11 cellular contexts compared by ENCODE assay signal in the genomic region with DNA sequence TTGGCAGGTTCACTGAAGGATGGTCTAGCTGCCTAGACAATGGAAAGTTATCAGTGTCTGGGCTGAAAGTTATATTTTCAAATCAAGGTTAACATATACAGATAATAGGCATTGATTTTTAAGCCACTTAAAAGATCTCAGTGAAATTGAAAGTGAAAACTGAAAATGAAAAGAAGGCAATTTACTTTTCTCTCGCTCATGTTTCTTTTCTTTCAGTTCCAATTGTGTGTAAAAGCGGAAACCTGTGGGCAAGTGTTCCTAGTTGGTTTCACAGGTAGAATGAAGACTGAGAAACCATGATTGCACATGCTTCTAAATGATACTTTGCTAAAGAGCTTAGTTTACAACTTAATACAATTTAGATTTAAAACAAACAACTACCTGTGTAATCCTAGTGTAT.
DNase-seq lines count a peak whose midpoint lies in the region; ATAC-seq and FAIRE-seq lines count a peak whose summit lies in the region.
"Had no signal": no experiment of that assay in that cellular context is flagged by ENCODE, and none has a peak within 500 bp of the region (broad histone marks: within the 10 kb centered on the region; RNA-seq: fewer than 3 reads in every experiment).

No MANE protein-coding gene starts in this region.

- H3K27me3 ChIP-seq in small intestine (ENCODE audit: control insufficient read depth in 2 of 2, insufficient read depth in 2 of 2, low read length in 2 of 2): no peaks in the 10 kb centered on the region
- H3K27me3 ChIP-seq: adrenal gland had no signal

- H3K4me1 ChIP-seq in small intestine (ENCODE audit: control insufficient read depth in 2 of 2, insufficient read depth in 1 of 2, low read depth in 1 of 2, low read length in 1 of 2): no peaks in the 10 kb centered on the region
- H3K4me1 ChIP-seq: adrenal gland had no signal

- WGBS in small intestine, 3 donors: 26 to 61% (median 35%) methylated on average over 2 of the region's 2 CpGs

- no peak for FAIRE-seq in small intestine (lab: Jason Lieb, UNC)
- FAIRE-seq: endothelial cell of umbilical vein had no signal

- ATAC-seq in GM21528 (IDR thresholded peaks at IDR 0.05; ENCODE audit: low FRiP score, unreplicated experiment): peak; percentile 93
- peak; percentile 92 for ATAC-seq in HG03108 (IDR thresholded peaks at IDR 0.05; ENCODE audit: unreplicated experiment)

- DNase-seq in stimulated activated CD4-positive, alpha-beta T cell treated with anti-CD3 and anti-CD28 coated beads, Interleukin-15, amount 100 ng/mL, for 24 hours: peak; percentile 5
- DNase-seq in stimulated activated CD4-positive, alpha-beta T cell treated with anti-CD3 and anti-CD28 coated beads, Interleukin-4, amount 100 ng/mL, for 1 hour: no peak
- DNase-seq in small intestine (peak; percentile 19), NCI-H1694 (lab: John Stamatoyannopoulos, UW) (no peak), NCI-H1436 treated with DMSO at 0.1 percent for 48 hours (lab: John Stamatoyannopoulos, UW) (no peak), NCI-H510A (lab: John Stamatoyannopoulos, UW) (no peak)
- DNase-seq: adrenal gland, NCI-H2107 had no signal

- no peaks in the 10 kb centered on the region for H3K9me3 ChIP-seq in small intestine (ENCODE audit: control insufficient read depth, low read depth)
- H3K9me3 ChIP-seq: adrenal gland had no signal

- H3K4me3 ChIP-seq in small intestine (ENCODE audit: low read depth in 1 of 2, low read length in 2 of 2): no peak overlapping the region
- H3K4me3 ChIP-seq: adrenal gland had no signal

- H3K27ac ChIP-seq in small intestine (ENCODE audit: low read depth in 1 of 2, low read length in 1 of 2): no peak overlapping the region
- H3K27ac ChIP-seq: adrenal gland had no signal

- H3K36me3 ChIP-seq in small intestine (ENCODE audit: control insufficient read depth in 2 of 2, insufficient read depth in 2 of 2, low read length in 2 of 2): no peaks in the 10 kb centered on the region
- H3K36me3 ChIP-seq: adrenal gland had no signal

Comparison
In these comparisons a context has a peak if more than half of its experiments do, and no peak if none do; other contexts are left out.
1. DNase-seq: peak in stimulated activated CD4-positive, alpha-beta T cell treated with anti-CD3 and anti-CD28 coated beads, Interleukin-15, amount 100 ng/mL, for 24 hours (single experiment) and small intestine (single experiment); none in stimulated activated CD4-positive, alpha-beta T cell treated with anti-CD3 and anti-CD28 coated beads, Interleukin-4, amount 100 ng/mL, for 1 hour (single experiment), NCI-H1694 (single experiment), NCI-H1436 treated with DMSO at 0.1 percent for 48 hours (single experiment) and NCI-H510A (single experiment).